In genomic region chr10:63630085-63630927, GRCh38 we compare ENCODE assay signal across 1 cellular context.
A peak's percentile ranks its signal among the peaks of the same experiment; 100 is the strongest.
TF ChIP-seq lines count a peak whose summit lies in the region.

No MANE protein-coding gene starts in this region.

TF ChIP-seq in HepG2, 621 proteins besides CTCF, POLR2A, EP300 and RAD21 (continued from another document and continues in another):
- TF ChIP-seq IRF9 (CRISPR knock-in tag; IDR thresholded peaks at IDR 0.05; ENCODE audit: borderline replicate concordance) (peak; percentile 31; the same call in 1 of the 2 replicates), KLF11 (CRISPR knock-in tag; IDR thresholded peaks at IDR 0.05) (no peak), CREB1 (IDR thresholded peaks at IDR 0.05) (no peak), CREB1 (CRISPR knock-in tag; IDR thresholded peaks at IDR 0.05) (no peak), NCOR1 (IDR thresholded peaks at IDR 0.05; ENCODE audit: borderline replicate concordance, low read length) (no peak), ZNF672 (CRISPR knock-in tag; IDR thresholded peaks at IDR 0.05) (no peak), STAT5B (CRISPR knock-in tag; IDR thresholded peaks at IDR 0.05) (no peak), ZNF670 (CRISPR knock-in tag; IDR thresholded peaks at IDR 0.05; ENCODE audit: borderline replicate concordance) (no peak), ZNF446 (CRISPR knock-in tag; IDR thresholded peaks at IDR 0.05) (no peak), AKNA (CRISPR knock-in tag; IDR thresholded peaks at IDR 0.05; ENCODE audit: borderline replicate concordance) (no peak), ZNF512B (CRISPR knock-in tag; IDR thresholded peaks at IDR 0.05; ENCODE audit: borderline replicate concordance) (0 out of 2 replicates have a peak, but pooled peaks have one; percentile 60), YEATS4 (CRISPR knock-in tag; IDR thresholded peaks at IDR 0.05; ENCODE audit: borderline replicate concordance) (0 out of 2 replicates have a peak, but pooled peaks have one; percentile 27), CBFB (CRISPR knock-in tag; IDR thresholded peaks at IDR 0.05) (no peak), SP4 (CRISPR knock-in tag; IDR thresholded peaks at IDR 0.05) (no peak; the same call in 1 of the 2 replicates), SALL2 (CRISPR knock-in tag; IDR thresholded peaks at IDR 0.05) (0 out of 2 replicates have a peak, but pooled peaks have one; percentile 7), CC2D1A (CRISPR knock-in tag; IDR thresholded peaks at IDR 0.05) (no peak), TBX3 (IDR thresholded peaks at IDR 0.05; ENCODE audit: borderline replicate concordance) (no peak), ELF3 (CRISPR knock-in tag; IDR thresholded peaks at IDR 0.05) (no peak), USF2 (IDR thresholded peaks at IDR 0.05; ENCODE audit: low read depth, low read length) (no peak), USF2 (CRISPR knock-in tag; IDR thresholded peaks at IDR 0.05; ENCODE audit: borderline replicate concordance) (no peak), FOXK2 (IDR thresholded peaks at IDR 0.05) (no peak), ZNF777 (CRISPR knock-in tag; IDR thresholded peaks at IDR 0.05) (peak; percentile 79), SMAD1 (CRISPR knock-in tag; IDR thresholded peaks at IDR 0.05; ENCODE audit: borderline replicate concordance, low read depth) (no peak), RNF2 (conservative IDR thresholded peaks at IDR 0.05; ENCODE audit: low read depth) (no peak), THAP8 (CRISPR knock-in tag; IDR thresholded peaks at IDR 0.05; ENCODE audit: borderline replicate concordance) (no peak), ZMYM2 (CRISPR knock-in tag; IDR thresholded peaks at IDR 0.05) (no peak), GATAD2A (CRISPR knock-in tag; IDR thresholded peaks at IDR 0.05) (0 out of 2 replicates have a peak, but pooled peaks have one; percentile 2), GFI1 (CRISPR knock-in tag; IDR thresholded peaks at IDR 0.05; ENCODE audit: borderline replicate concordance) (no peak), ZNF792 (CRISPR knock-in tag; IDR thresholded peaks at IDR 0.05) (no peak), HNRNPLL (IDR thresholded peaks at IDR 0.05; ENCODE audit: low read depth, low read length, poor library complexity, severe bottlenecking) (peak; percentile 50), ZNF234 (CRISPR knock-in tag; conservative IDR thresholded peaks at IDR 0.05) (0 out of 2 replicates have a peak, but pooled peaks have one; percentile 45), TFE3 (CRISPR knock-in tag; IDR thresholded peaks at IDR 0.05) (no peak), PITX1 (CRISPR knock-in tag; IDR thresholded peaks at IDR 0.05) (no peak), ZNF18 (CRISPR knock-in tag; IDR thresholded peaks at IDR 0.05; ENCODE audit: insufficient replicate concordance) (no peak), ZNF775 (CRISPR knock-in tag; IDR thresholded peaks at IDR 0.05; ENCODE audit: borderline replicate concordance) (peak; percentile 46; the same call in 1 of the 2 replicates), BRF2 (CRISPR knock-in tag; IDR thresholded peaks at IDR 0.05) (0 out of 2 replicates have a peak, but pooled peaks have one; percentile 3), NFE2L2 (IDR thresholded peaks at IDR 0.05; ENCODE audit: low read length) (no peak), PHB2 (IDR thresholded peaks at IDR 0.05; ENCODE audit: partially characterized antibody) (no peak), KLF15 (CRISPR knock-in tag; IDR thresholded peaks at IDR 0.05; ENCODE audit: borderline replicate concordance) (0 out of 2 replicates have a peak, but pooled peaks have one; percentile 57), ZBTB42 (CRISPR knock-in tag; IDR thresholded peaks at IDR 0.05) (peak; percentile 97), MNT (IDR thresholded peaks at IDR 0.05) (no peak), ZNF274 (CRISPR knock-in tag; IDR thresholded peaks at IDR 0.05) (no peak), ZNF367 (CRISPR knock-in tag; IDR thresholded peaks at IDR 0.05; ENCODE audit: borderline replicate concordance) (0 out of 2 replicates have a peak, but pooled peaks have one; percentile 51), SATB2 (CRISPR knock-in tag; IDR thresholded peaks at IDR 0.05) (no peak), NPAS2 (CRISPR knock-in tag; IDR thresholded peaks at IDR 0.05; ENCODE audit: borderline replicate concordance) (no peak), ZBTB20 (CRISPR knock-in tag; IDR thresholded peaks at IDR 0.05; ENCODE audit: borderline replicate concordance, low read depth) (no peak), ATAD3A (CRISPR knock-in tag; IDR thresholded peaks at IDR 0.05) (no peak), GATA4 (IDR thresholded peaks at IDR 0.05; ENCODE audit: borderline replicate concordance, low read depth) (no peak), ZFP82 (CRISPR knock-in tag; IDR thresholded peaks at IDR 0.05; ENCODE audit: borderline replicate concordance) (no peak)
